In genomic region chrX:75155830-75156525, GRCh38 we compare ENCODE assay signal across 8 cellular contexts. TPM values are rescaled to one million over a fixed set of nuclear protein-coding genes. Genes with fewer than 3 reads are reported as not detected.
A peak's percentile ranks its signal among the peaks of the same experiment; 100 is the strongest.
DNase-seq lines count a peak whose midpoint lies in the region; ATAC-seq, FAIRE-seq and TF ChIP-seq lines count a peak whose summit lies in the region.

Gene ABCB7 (minus strand): TSS chrX:75156283. CDS start chrX:75156272, 11 bp downstream.

- no peaks in the 10 kb centered on the region for H3K9me3 ChIP-seq in right cardiac atrium (ENCODE audit: control insufficient read depth, low read length)

- peaks cover 3% of the 10 kb centered on the region for H3K36me3 Mint-ChIP-seq in T-helper 1 cell treated with Interleukin-12 subunit alpha and Interleukin-12 subunit beta and Interleukin-4 antibody, amounts not matched to agents 30 μg/mL and 1 μg/mL, for 36 hours (ENCODE audit: low read depth)

- H3K9me3 Mint-ChIP-seq in T-helper 1 cell treated with Interleukin-12 subunit alpha and Interleukin-12 subunit beta and Interleukin-4 antibody, amounts not matched to agents 30 μg/mL and 1 μg/mL, for 36 hours, result no peaks in the 10 kb centered on the region

- no peaks in the 10 kb centered on the region for H3K36me3 ChIP-seq in urinary bladder (ENCODE audit: insufficient read depth)

- peak within 1 kb of the TSS; percentile 97 for H3K4me3 Mint-ChIP-seq in T-helper 1 cell treated with Interleukin-12 subunit alpha and Interleukin-12 subunit beta and Interleukin-4 antibody, amounts not matched to agents 30 μg/mL and 1 μg/mL, for 36 hours

- H3K27ac ChIP-seq in right cardiac atrium (ENCODE audit: low read length), result peak within 1 kb of the TSS; percentile 99
- peak within 1 kb of the TSS; percentile 69 for H3K27ac ChIP-seq in urinary bladder (ENCODE audit: low read depth)

- H3K27me3 Mint-ChIP-seq in T-helper 1 cell treated with Interleukin-12 subunit alpha and Interleukin-12 subunit beta and Interleukin-4 antibody, amounts not matched to agents 30 μg/mL and 1 μg/mL, for 36 hours (ENCODE audit: low read depth), result no peaks in the 10 kb centered on the region

- ATAC-seq in HG02763 (IDR thresholded peaks at IDR 0.05; ENCODE audit: unreplicated experiment) (peak; percentile 92), right cardiac atrium (peak; percentile 92 to 94)

- no peak for FAIRE-seq in GM12891 (lab: Jason Lieb, UNC)

- H3K4me1 Mint-ChIP-seq in T-helper 1 cell treated with Interleukin-12 subunit alpha and Interleukin-12 subunit beta and Interleukin-4 antibody, amounts not matched to agents 30 μg/mL and 1 μg/mL, for 36 hours (ENCODE audit: low read depth), result peaks cover 23% of the 10 kb centered on the region

- peak within 1 kb of the TSS; percentile 88 for H3K27ac Mint-ChIP-seq in T-helper 1 cell treated with Interleukin-12 subunit alpha and Interleukin-12 subunit beta and Interleukin-4 antibody, amounts not matched to agents 30 μg/mL and 1 μg/mL, for 36 hours

- TF ChIP-seq POLR2A in GM12891 (IDR thresholded peaks at IDR 0.05; ENCODE audit: low read depth, low read length), result peak; percentile 55; the same call in 1 of the 2 replicates

- peak; percentile 18 for DNase-seq in GM12891 (ENCODE audit: insufficient read length, low spot score)
- peak; percentile 59 for DNase-seq in NCI-H1436 treated with DMSO at 0.1 percent for 48 hours (lab: John Stamatoyannopoulos, UW)
- DNase-seq in anterior cingulate cortex (lab: John Stamatoyannopoulos, UW), result peak in 56 of 58 donors; percentile 0 to 77 (median 40)
- DNase-seq in right cardiac atrium, result peak; percentile 44 to 78 (median 73)
- peak; percentile 7 for DNase-seq in pulmonary artery endothelial cell (ENCODE audit: low read depth, low spot score)

- no peaks in the 10 kb centered on the region for H3K27me3 ChIP-seq in right cardiac atrium (ENCODE audit: control insufficient read depth, insufficient read depth)

- H3K4me3 ChIP-seq in right cardiac atrium (ENCODE audit: low read length) (peak within 1 kb of the TSS; percentile 97), urinary bladder (ENCODE audit: low read depth, low read length) (peak within 1 kb of the TSS; percentile 66)

- H3K4me1 ChIP-seq in right cardiac atrium (ENCODE audit: control insufficient read depth, insufficient read depth, low read length) (no peaks in the 10 kb centered on the region), urinary bladder (ENCODE audit: insufficient read depth) (no peaks in the 10 kb centered on the region)

- under 1% methylated on average over 35 of the region's 35 CpGs for WGBS in right cardiac atrium
- WGBS in urinary bladder, result under 1% methylated on average over 35 of the region's 35 CpGs

- intact Hi-C loops in right cardiac atrium (cut with DNase I), result no loop called here

TF ChIP-seq in GM12891, 5 proteins besides CTCF, POLR2A, EP300 and RAD21:
- TF ChIP-seq SPI1 (IDR thresholded peaks at IDR 0.05; ENCODE audit: low read depth, low read length) (peak; percentile 89), TAF1 (IDR thresholded peaks at IDR 0.05; ENCODE audit: low read depth, low read length) (peak; percentile 95), POU2F2 (IDR thresholded peaks at IDR 0.05; ENCODE audit: low read depth, low read length) (no peak), PAX5 (IDR thresholded peaks at IDR 0.05; ENCODE audit: insufficient read depth, low read length, severe bottlenecking) (no peak), POLR2AphosphoS5 (IDR thresholded peaks at IDR 0.05; ENCODE audit: low read depth, low read length) (peak; percentile 57)

RNA-seq across cellular contexts. Expression of gene ABCB7, which starts in this region (rescaled TPM):
- 24.5 TPM for polyA plus RNA-seq in GM12891 (2012; ENCODE audit: low read depth, missing spikeins)
- total RNA-seq in right cardiac atrium, result 10 to 100 TPM; 25.6 to 28.6 (median 27.3) TPM
- 15.6 TPM for polyA plus RNA-seq in right cardiac atrium
- total RNA-seq in pulmonary artery endothelial cell, result 32.5 and 37.5 TPM in 2 replicates
- total RNA-seq in urinary bladder, result 26.4 TPM
- polyA plus RNA-seq in urinary bladder, result 17.0 TPM

Comparison
In these comparisons a context has a peak if more than half of its experiments do, and no peak if none do; other contexts are left out.
1. Peak in every context shown above with its lines: DNase-seq, ATAC-seq, H3K4me3 ChIP-seq and H3K27ac ChIP-seq.
2. DNase-seq: peak in every context shown above with its lines; median percentile 73 in right cardiac atrium; 59 in NCI-H1436 treated with DMSO at 0.1 percent for 48 hours; 40 in anterior cingulate cortex; 18 in GM12891; 7 in pulmonary artery endothelial cell.